Comparison of ENCODE assay signal across 8 cellular contexts in genomic region chr1:178282949-178283367, GRCh38.
DNase-seq lines count a peak whose midpoint lies in the region; ATAC-seq and TF ChIP-seq lines count a peak whose summit lies in the region.

No MANE protein-coding gene starts in this region.

- no peaks in the 10 kb centered on the region for H3K9me3 ChIP-seq in Loucy (ENCODE audit: insufficient read depth, low read depth, low read length)

- no peak overlapping the region for H3K4me2 ChIP-seq in Loucy (ENCODE audit: low read depth, low read length, poor library complexity, severe bottlenecking)

- DNase-seq in BJ (ENCODE audit: low read depth) (no peak), astrocyte of the hippocampus (ENCODE audit: low read depth, low spot score) (peak; percentile 53), left lobe of liver (ENCODE audit: low spot score) (no peak), HUDEP-2 (lab: John Stamatoyannopoulos, UW; ENCODE audit: unreplicated experiment in 76 of 76) (no peak)
- no peak for DNase-seq in activated CD4-positive, CD25-positive, alpha-beta regulatory T cell (lab: John Stamatoyannopoulos, UW)
- no peak for DNase-seq in activated CD8-positive, alpha-beta memory T cell treated with anti-CD3 and anti-CD28 coated beads, Interleukin-2, amount 50 U/mL, for 4 hours

- H3K9ac ChIP-seq in Loucy (ENCODE audit: low read depth, low read length, poor library complexity, severe bottlenecking): no peak overlapping the region

- no peaks in the 10 kb centered on the region for H3K9me2 ChIP-seq in Loucy (replicated peaks; ENCODE audit: low read depth, low read length)

- CTCF ChIA-PET in BJ (lab: Yijun Ruan, JAX): interaction anchor here (0.6 to 4.5 kb wide), 14 partner anchors 10 to 352 kb away, joined by 3 to 60 read pairs (median 3); no protein-coding TSS in a partner anchor

- no peaks in the 10 kb centered on the region for H3F3A ChIP-seq in Loucy (ENCODE audit: low read depth)

- H3K4me3 ChIP-seq in BJ (ENCODE audit: low read depth, low read length) (no peak overlapping the region), Loucy (ENCODE audit: low read length, poor library complexity, severe bottlenecking) (no peak overlapping the region)

- H4K20me1 ChIP-seq in Loucy (ENCODE audit: insufficient read depth, low read length, poor library complexity, severe bottlenecking): no peaks in the 10 kb centered on the region

- H3K27me3 ChIP-seq in BJ (ENCODE audit: control insufficient read depth, insufficient read depth, low read length) (no peaks in the 10 kb centered on the region), Loucy (ENCODE audit: insufficient read depth, low read length, poor library complexity, severe bottlenecking) (no peaks in the 10 kb centered on the region)

- no peaks in the 10 kb centered on the region for H3K79me2 ChIP-seq in Loucy (ENCODE audit: insufficient read depth, low read length)

- H3K36me3 ChIP-seq in BJ (ENCODE audit: control insufficient read depth, insufficient read depth, low read length) (0 out of 2 replicates have a peak, but pooled peaks cover 3% of the 10 kb centered on the region), Loucy (ENCODE audit: insufficient read depth, low read length) (no peaks in the 10 kb centered on the region)

- no peaks in the 10 kb centered on the region for H3K4me1 ChIP-seq in Loucy (ENCODE audit: insufficient read depth, low read length, poor library complexity, severe bottlenecking)

- peak; percentile 53 for ATAC-seq in left lobe of liver
- no peak for ATAC-seq in HG03135 (IDR thresholded peaks at IDR 0.05; ENCODE audit: unreplicated experiment)

- POLR2A ChIA-PET in BJ (lab: Charles Lee): no interaction called here

- TF ChIP-seq CTCF in BJ (IDR thresholded peaks at IDR 0.05; ENCODE audit: insufficient read depth, low read depth, low read length): peak; percentile 62
- TF ChIP-seq CTCF in Loucy (conservative IDR thresholded peaks at IDR 0.05; ENCODE audit: low read length): peak; percentile 31; the same call in 1 of the 2 replicates

- H2AFZ ChIP-seq in Loucy (ENCODE audit: low read length): no peak overlapping the region
